Comparison of ENCODE assay signal across 8 cellular contexts in genomic region chr7:122304604-122304975, GRCh38. TPM values are rescaled to one million over a fixed set of nuclear protein-coding genes. Genes with fewer than 3 reads are reported as not detected.
DNase-seq lines count a peak whose midpoint lies in the region; ATAC-seq and TF ChIP-seq lines count a peak whose summit lies in the region.

Gene FEZF1 (minus strand): TSS chr7:122304750. CDS start chr7:122304437, 313 bp downstream.

- peak within 1 kb of the TSS; percentile 87 for H3K9ac ChIP-seq in MM.1S (ENCODE audit: low read length)

- H3F3A ChIP-seq in MM.1S (ENCODE audit: insufficient read depth, low read length), result peaks cover 16% of the 10 kb centered on the region

- peak within 1 kb of the TSS; percentile 90 for H3K27ac ChIP-seq in MM.1S (ENCODE audit: low read length)
- no peak within 1 kb of the TSS for H3K27ac ChIP-seq in muscle layer of duodenum (ENCODE audit: low read length)
- no peak within 1 kb of the TSS for H3K27ac ChIP-seq in substantia nigra (ENCODE audit: low read depth, low read length, poor library complexity, severe bottlenecking)

- peak within 1 kb of the TSS; percentile 8; the same call in 1 of the 2 replicates for H3K4me2 ChIP-seq in MM.1S (ENCODE audit: low read depth, low read length)

- H3K36me3 ChIP-seq in MM.1S (replicated peaks; ENCODE audit: insufficient read depth, low read length), result peaks cover 11% of the 10 kb centered on the region; the same call in 1 of the 2 replicates
- no peaks in the 10 kb centered on the region for H3K36me3 ChIP-seq in muscle layer of duodenum (ENCODE audit: control insufficient read depth in 1 of 2, insufficient read depth in 2 of 2, low read length in 2 of 2)

- no peaks in the 10 kb centered on the region for H3K4me1 ChIP-seq in MM.1S (ENCODE audit: low read length)
- H3K4me1 ChIP-seq in muscle layer of duodenum (ENCODE audit: control insufficient read depth in 1 of 2, insufficient read depth in 2 of 2, low read length in 2 of 2), result peaks cover 0 to 55% of the 10 kb centered on the region in 2 donors

- H2AFZ ChIP-seq in MM.1S (ENCODE audit: low read length), result peak within 1 kb of the TSS; percentile 9

- H4K20me1 ChIP-seq in MM.1S (ENCODE audit: insufficient read depth, low read length), result no peaks in the 10 kb centered on the region

- peaks cover 87% of the 10 kb centered on the region for H3K27me3 Mint-ChIP-seq in chondrocyte (ENCODE audit: low read depth)
- peaks cover 91% of the 10 kb centered on the region for H3K27me3 Mint-ChIP-seq in activated T-cell treated with anti-CD3 and anti-CD28 coated beads, Interleukin-2, amount 50 U/mL, for 24 hours

- TF ChIP-seq CTCF in MM.1S (IDR thresholded peaks at IDR 0.05; ENCODE audit: low read length), result no peak
- no peak for TF ChIP-seq CTCF in chondrocyte (IDR thresholded peaks at IDR 0.05)

- peak within 1 kb of the TSS; percentile 74 for H3K4me3 ChIP-seq in MM.1S (ENCODE audit: low read length)
- peak within 1 kb of the TSS; percentile 21 to 57 for H3K4me3 ChIP-seq in muscle layer of duodenum (ENCODE audit: low read depth in 1 of 2, low read length in 2 of 2)

- no peaks in the 10 kb centered on the region for H3K9me3 ChIP-seq in MM.1S (replicated peaks; ENCODE audit: insufficient read depth, low read length)
- H3K9me3 ChIP-seq in muscle layer of duodenum (ENCODE audit: control insufficient read depth in 1 of 2, low read length in 2 of 2), result no peaks in the 10 kb centered on the region

- ATAC-seq in GM18519 (IDR thresholded peaks at IDR 0.05; ENCODE audit: low FRiP score, unreplicated experiment), result no peak

- H3K79me2 ChIP-seq in MM.1S (ENCODE audit: low read length), result peaks cover 56% of the 10 kb centered on the region

- H3K27me3 ChIP-seq in MM.1S (replicated peaks; ENCODE audit: insufficient read depth, low read length) (no peaks in the 10 kb centered on the region), muscle layer of duodenum (ENCODE audit: low read depth, low read length) (peaks cover 92% of the 10 kb centered on the region)

- H3K36me3 Mint-ChIP-seq in chondrocyte (ENCODE audit: low read depth), result peaks cover 2% of the 10 kb centered on the region
- no peaks in the 10 kb centered on the region for H3K36me3 Mint-ChIP-seq in activated T-cell treated with anti-CD3 and anti-CD28 coated beads, Interleukin-2, amount 50 U/mL, for 24 hours (ENCODE audit: low read depth)

- peak; percentile 65 for DNase-seq in COLO829 (ENCODE audit: low spot score)
- peak; percentile 78 for DNase-seq in MM.1S
- DNase-seq in chondrocyte (ENCODE audit: low spot score), result no peak
- no peak for DNase-seq in retina
- DNase-seq in substantia nigra (lab: John Stamatoyannopoulos, UW), result no peak
- DNase-seq in activated T-cell treated with anti-CD3 and anti-CD28 coated beads, Interleukin-2, amount 50 U/mL, for 24 hours, result no peak

- peaks cover 24% of the 10 kb centered on the region for H3K4me1 Mint-ChIP-seq in chondrocyte (ENCODE audit: low read depth)
- peaks cover under 1% of the 10 kb centered on the region for H3K4me1 Mint-ChIP-seq in activated T-cell treated with anti-CD3 and anti-CD28 coated beads, Interleukin-2, amount 50 U/mL, for 24 hours (ENCODE audit: low read depth)

- no peaks in the 10 kb centered on the region for H3K9me3 Mint-ChIP-seq in chondrocyte (ENCODE audit: low read depth)
- H3K9me3 Mint-ChIP-seq in activated T-cell treated with anti-CD3 and anti-CD28 coated beads, Interleukin-2, amount 50 U/mL, for 24 hours, result no peaks in the 10 kb centered on the region

- H3K4me3 Mint-ChIP-seq in chondrocyte (ENCODE audit: unreplicated experiment), result peak within 1 kb of the TSS; percentile 49
- H3K4me3 Mint-ChIP-seq in activated T-cell treated with anti-CD3 and anti-CD28 coated beads, Interleukin-2, amount 50 U/mL, for 24 hours, result no peak within 1 kb of the TSS

- no peaks in the 10 kb centered on the region for H3K9me2 ChIP-seq in MM.1S (replicated peaks; ENCODE audit: insufficient read depth, low read length)

- H3K27ac Mint-ChIP-seq in chondrocyte (ENCODE audit: unreplicated experiment), result no peak within 1 kb of the TSS
- no peak within 1 kb of the TSS for H3K27ac Mint-ChIP-seq in activated T-cell treated with anti-CD3 and anti-CD28 coated beads, Interleukin-2, amount 50 U/mL, for 24 hours

RNA-seq across cellular contexts. Expression of gene FEZF1, which starts in this region (rescaled TPM):
- total RNA-seq in chondrocyte, result not detected in 3 replicates

Comparison
In these comparisons a context has a peak if more than half of its experiments do, and no peak if none do; other contexts are left out.
1. DNase-seq: peak in COLO829 (single experiment) and MM.1S (single experiment); none in chondrocyte (single experiment), retina (single experiment), substantia nigra (0 of 49) and activated T-cell treated with anti-CD3 and anti-CD28 coated beads, Interleukin-2, amount 50 U/mL, for 24 hours (single experiment).